Comparison of ENCODE assay signal across 26 cellular contexts in the genomic region with DNA sequence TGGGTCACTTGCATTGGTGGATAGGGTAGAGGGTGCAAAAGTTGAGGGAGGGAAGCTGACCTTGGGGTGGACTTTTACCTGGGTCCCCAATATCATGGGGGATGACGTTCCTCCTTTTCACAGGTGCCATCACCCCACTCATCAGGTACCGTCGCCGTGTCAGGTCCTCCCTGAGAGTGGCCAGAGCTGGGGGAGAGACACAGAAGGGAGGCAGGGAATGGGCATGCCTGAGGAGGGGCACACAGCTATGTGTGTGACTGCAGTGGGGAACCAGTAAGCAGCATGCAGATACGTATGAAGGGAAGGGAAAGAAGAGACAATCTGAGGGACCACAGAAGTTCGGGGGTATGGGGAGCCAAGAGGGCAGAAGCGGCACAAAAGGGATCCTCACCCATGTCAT. TPM values are rescaled to one million over a fixed set of nuclear protein-coding genes. Genes with fewer than 3 reads are reported as not detected.
DNase-seq lines count a peak whose midpoint lies in the region; ATAC-seq, FAIRE-seq and TF ChIP-seq lines count a peak whose summit lies in the region.
"Had no signal": no experiment of that assay in that cellular context is flagged by ENCODE, and none has a peak within 500 bp of the region (broad histone marks: within the 10 kb centered on the region; RNA-seq: fewer than 3 reads in every experiment).

No MANE protein-coding gene starts in this region.

- CTCF ChIA-PET in activated CD4-positive, alpha-beta memory T cell treated with anti-CD3 and anti-CD28 coated beads, Interleukin-2, amount 10 ng/mL, durations not matched to agents 7 days and 5 days (lab: Charles Lee), result interaction anchor here (0.9 to 5.9 kb wide), 2 partner anchors 9 to 18 kb away, joined by 3 to 98 read pairs; a partner anchor contains a TSS
- CTCF ChIA-PET in activated CD4-positive, alpha-beta memory T cell treated with anti-CD3 and anti-CD28 coated beads for 36 hours (lab: Charles Lee), result interaction anchor here (1.4 to 2.4 kb wide), 3 partner anchors 10 to 17 kb away, joined by 4 to 11 read pairs (median 10); a partner anchor contains a TSS
- CTCF ChIA-PET in Caco-2 (lab: Charles Lee), result interaction anchor here (1.3 to 2.5 kb wide), 2 partner anchors 9 to 78 kb away, joined by 3 to 7 read pairs; no protein-coding TSS in a partner anchor

- H3K27me3 ChIP-seq in Caco-2 (replicated peaks; ENCODE audit: control insufficient read depth, insufficient read depth, low read length) (no peaks in the 10 kb centered on the region), astrocyte (ENCODE audit: insufficient read depth, low read length) (no peaks in the 10 kb centered on the region), neural progenitor cell (no peaks in the 10 kb centered on the region), Karpas-422 (ENCODE audit: low read length) (no peaks in the 10 kb centered on the region)

- H3K9me2 ChIP-seq in Karpas-422 (replicated peaks; ENCODE audit: insufficient read depth, low read length), result no peaks in the 10 kb centered on the region

- H2AFZ ChIP-seq in astrocyte (ENCODE audit: low read depth, low read length), result no peak overlapping the region
- no peak overlapping the region for H2AFZ ChIP-seq in neural progenitor cell (replicated peaks)
- no peak overlapping the region for H2AFZ ChIP-seq in Karpas-422 (ENCODE audit: low read length)
- H2AFZ ChIP-seq: GM23338 had no signal

- H3K9me3 ChIP-seq in Caco-2 (no peaks in the 10 kb centered on the region), astrocyte (ENCODE audit: insufficient read depth, low read depth, low read length) (no peaks in the 10 kb centered on the region), neural progenitor cell (ENCODE audit: low read depth) (no peaks in the 10 kb centered on the region), Karpas-422 (ENCODE audit: low read length) (no peaks in the 10 kb centered on the region)

- H3K4me3 ChIP-seq in Caco-2 (ENCODE audit: low read depth, low read length), result no peak overlapping the region
- no peak overlapping the region for H3K4me3 ChIP-seq in astrocyte (ENCODE audit: insufficient read depth, low read depth, low read length)
- H3K4me3 ChIP-seq in neural progenitor cell, result no peak overlapping the region
- H3K4me3 ChIP-seq in Karpas-422 (ENCODE audit: low read length), result no peak overlapping the region
- H3K4me3 ChIP-seq: GM23338 had no signal

- peaks cover 72% of the 10 kb centered on the region for H3K36me3 Mint-ChIP-seq in activated CD4-positive, alpha-beta memory T cell treated with anti-CD3 and anti-CD28 coated beads, Interleukin-2, amount 10 ng/mL, durations not matched to agents 7 days and 5 days (ENCODE audit: low read depth)
- peaks cover 45% of the 10 kb centered on the region for H3K36me3 Mint-ChIP-seq in activated CD4-positive, alpha-beta memory T cell treated with anti-CD3 and anti-CD28 coated beads for 36 hours
- peaks cover 89% of the 10 kb centered on the region for H3K36me3 Mint-ChIP-seq in Caco-2 (ENCODE audit: insufficient read depth, unreplicated experiment)
- H3K36me3 Mint-ChIP-seq in astrocyte (ENCODE audit: low read depth, unreplicated experiment), result peaks cover 43% of the 10 kb centered on the region
- peaks cover 40% of the 10 kb centered on the region for H3K36me3 Mint-ChIP-seq in neural progenitor cell

- no peaks in the 10 kb centered on the region for H3K4me1 ChIP-seq in Caco-2
- H3K4me1 ChIP-seq in astrocyte (ENCODE audit: insufficient read depth, low read length), result peaks cover 11% of the 10 kb centered on the region
- no peaks in the 10 kb centered on the region for H3K4me1 ChIP-seq in neural progenitor cell
- peaks cover 6% of the 10 kb centered on the region for H3K4me1 ChIP-seq in Karpas-422 (ENCODE audit: low read length)

- peak overlapping the region; percentile 12 for H3K27ac Mint-ChIP-seq in activated CD4-positive, alpha-beta memory T cell treated with anti-CD3 and anti-CD28 coated beads, Interleukin-2, amount 10 ng/mL, durations not matched to agents 7 days and 5 days
- H3K27ac Mint-ChIP-seq in activated CD4-positive, alpha-beta memory T cell treated with anti-CD3 and anti-CD28 coated beads for 36 hours, result no peak overlapping the region
- H3K27ac Mint-ChIP-seq in Caco-2 (ENCODE audit: unreplicated experiment) (peak overlapping the region; percentile 27), astrocyte (ENCODE audit: unreplicated experiment) (peak overlapping the region; percentile 2), neural progenitor cell (no peak overlapping the region)
- H3K27ac Mint-ChIP-seq: CD8-positive, alpha-beta T cell; GM23338 had no signal

- DNase-seq in activated CD4-positive, alpha-beta memory T cell treated with anti-CD3 and anti-CD28 coated beads, Interleukin-2, amount 10 ng/mL, durations not matched to agents 7 days and 5 days, result no peak
- no peak for DNase-seq in activated CD4-positive, alpha-beta memory T cell treated with anti-CD3 and anti-CD28 coated beads for 36 hours
- no peak for DNase-seq in Caco-2
- DNase-seq in astrocyte (ENCODE audit: low read depth), result no peak
- DNase-seq in neural progenitor cell (ENCODE audit: low spot score), result no peak
- no peak for DNase-seq in Karpas-422
- no peak for DNase-seq in stimulated activated CD4-positive, alpha-beta T cell treated with anti-CD3 and anti-CD28 coated beads, Interleukin-2, amount 100 ng/mL, for 48 hours
- DNase-seq: 8988T; C1 segment of cervical spinal cord; Calu3; CD8-positive, alpha-beta T cell; DMS153; HCEC 1CT; KG1; MV-4-11; NCI-H1105 treated with DMSO at 0.1 percent for 48 hours; NCI-H2029 treated with DMSO at 0.1 percent for 48 hours; NCI-H2171; NCI-H345; NCI-H774; NK-92 treated with Interleukin-12 subunit alpha and Interleukin-12 subunit beta, amount 100 ng/mL, for 24 hours had no signal

- no peaks in the 10 kb centered on the region for H3K9me3 Mint-ChIP-seq in activated CD4-positive, alpha-beta memory T cell treated with anti-CD3 and anti-CD28 coated beads, Interleukin-2, amount 10 ng/mL, durations not matched to agents 7 days and 5 days
- H3K9me3 Mint-ChIP-seq in activated CD4-positive, alpha-beta memory T cell treated with anti-CD3 and anti-CD28 coated beads for 36 hours, result no peaks in the 10 kb centered on the region
- H3K9me3 Mint-ChIP-seq in Caco-2 (ENCODE audit: unreplicated experiment), result no peaks in the 10 kb centered on the region
- H3K9me3 Mint-ChIP-seq in astrocyte (ENCODE audit: unreplicated experiment), result no peaks in the 10 kb centered on the region
- no peaks in the 10 kb centered on the region for H3K9me3 Mint-ChIP-seq in neural progenitor cell
- H3K9me3 Mint-ChIP-seq: CD8-positive, alpha-beta T cell; GM23338 had no signal

- no peak overlapping the region for H3K27ac ChIP-seq in astrocyte (ENCODE audit: low read depth, low read length)
- H3K27ac ChIP-seq in neural progenitor cell, result no peak overlapping the region
- no peak overlapping the region for H3K27ac ChIP-seq in Karpas-422 (ENCODE audit: low read length)

- peaks cover 25% of the 10 kb centered on the region for H3F3A ChIP-seq in neural progenitor cell (ENCODE audit: low read depth)

- H3K79me2 ChIP-seq in astrocyte (ENCODE audit: insufficient read depth, low read length) (peaks cover 37% of the 10 kb centered on the region), neural progenitor cell (ENCODE audit: low read depth) (peaks cover 9% of the 10 kb centered on the region), Karpas-422 (ENCODE audit: low read length) (peaks cover 14% of the 10 kb centered on the region)

- peaks cover 34% of the 10 kb centered on the region for H3K4me1 Mint-ChIP-seq in activated CD4-positive, alpha-beta memory T cell treated with anti-CD3 and anti-CD28 coated beads, Interleukin-2, amount 10 ng/mL, durations not matched to agents 7 days and 5 days
- H3K4me1 Mint-ChIP-seq in activated CD4-positive, alpha-beta memory T cell treated with anti-CD3 and anti-CD28 coated beads for 36 hours (ENCODE audit: low read depth), result peaks cover 18% of the 10 kb centered on the region
- no peaks in the 10 kb centered on the region for H3K4me1 Mint-ChIP-seq in Caco-2 (ENCODE audit: low read depth, unreplicated experiment)
- H3K4me1 Mint-ChIP-seq in astrocyte (ENCODE audit: low read depth, unreplicated experiment), result peaks cover 28% of the 10 kb centered on the region
- H3K4me1 Mint-ChIP-seq in neural progenitor cell, result peaks cover 7% of the 10 kb centered on the region
- H3K4me1 Mint-ChIP-seq: GM23338 had no signal

- no peaks in the 10 kb centered on the region for H3K27me3 Mint-ChIP-seq in activated CD4-positive, alpha-beta memory T cell treated with anti-CD3 and anti-CD28 coated beads, Interleukin-2, amount 10 ng/mL, durations not matched to agents 7 days and 5 days
- no peaks in the 10 kb centered on the region for H3K27me3 Mint-ChIP-seq in activated CD4-positive, alpha-beta memory T cell treated with anti-CD3 and anti-CD28 coated beads for 36 hours
- H3K27me3 Mint-ChIP-seq in Caco-2 (ENCODE audit: insufficient read depth, unreplicated experiment), result no peaks in the 10 kb centered on the region
- no peaks in the 10 kb centered on the region for H3K27me3 Mint-ChIP-seq in astrocyte (ENCODE audit: low read depth, unreplicated experiment)
- H3K27me3 Mint-ChIP-seq in neural progenitor cell (ENCODE audit: insufficient read depth, low read depth), result no peaks in the 10 kb centered on the region

- POLR2A ChIA-PET in activated CD4-positive, alpha-beta memory T cell treated with anti-CD3 and anti-CD28 coated beads, Interleukin-2, amount 10 ng/mL, durations not matched to agents 7 days and 5 days (lab: Charles Lee), result interaction anchor here (3.2 kb wide), 1 partner anchor 9 kb away, joined by 20 read pairs; a partner anchor contains a TSS
- POLR2A ChIA-PET in activated CD4-positive, alpha-beta memory T cell treated with anti-CD3 and anti-CD28 coated beads for 36 hours (lab: Charles Lee), result interaction anchor here (1.2 kb wide), 1 partner anchor 133 kb away, joined by 3 read pairs; no protein-coding TSS in a partner anchor
- POLR2A ChIA-PET in Caco-2 (lab: Charles Lee), result interaction anchor here (1.0 kb wide), 2 partner anchors 9 to 11 kb away, joined by 3 read pairs; a partner anchor contains a TSS

- no peak overlapping the region for H3K4me2 ChIP-seq in astrocyte (ENCODE audit: low read length)
- no peak overlapping the region for H3K4me2 ChIP-seq in neural progenitor cell
- H3K4me2 ChIP-seq in Karpas-422 (ENCODE audit: low read depth, low read length, poor library complexity, severe bottlenecking), result no peak overlapping the region
- H3K4me2 ChIP-seq: GM23338 had no signal

- no peak for ATAC-seq in GM21825 (IDR thresholded peaks at IDR 0.05; ENCODE audit: unreplicated experiment)
- ATAC-seq: CD8-positive, alpha-beta T cell; GM23338 had no signal

- TF ChIP-seq CTCF in Caco-2 (IDR thresholded peaks at IDR 0.05; ENCODE audit: insufficient read depth in 1 of 2, low read depth in 1 of 2, low read length in 1 of 2, severe bottlenecking in 1 of 2, unreplicated experiment in 1 of 2) (no peak), astrocyte (IDR thresholded peaks at IDR 0.05; ENCODE audit: insufficient read depth, low read depth, low read length) (no peak), neural progenitor cell (IDR thresholded peaks at IDR 0.05) (no peak)

- no TSS peak for BruUV-seq in Caco-2 (replicated peaks; lab: Mats Ljungman, UMichigan)

- intact Hi-C loops in activated CD4-positive, alpha-beta memory T cell treated with anti-CD3 and anti-CD28 coated beads for 36 hours (cut with micrococcal nuclease), result loop anchor here (10.0 kb wide), 1 partner anchor 664 kb away; a partner anchor contains a TSS
- intact Hi-C loops in Caco-2 (cut with micrococcal nuclease; ENCODE audit: unreplicated experiment), result loop anchor here (10.0 kb wide), 2 partner anchors 254 to 624 kb away; a partner anchor contains a TSS

- H3K36me3 ChIP-seq in Caco-2 (ENCODE audit: control insufficient read depth, insufficient read depth, low read length) (peaks cover 5% of the 10 kb centered on the region), astrocyte (ENCODE audit: insufficient read depth, low read length) (peaks cover 69% of the 10 kb centered on the region), neural progenitor cell (no peaks in the 10 kb centered on the region), Karpas-422 (ENCODE audit: insufficient read depth, low read length) (peaks cover 31% of the 10 kb centered on the region)

- H3K9ac ChIP-seq in astrocyte (ENCODE audit: low read length) (no peak overlapping the region), neural progenitor cell (no peak overlapping the region), Karpas-422 (ENCODE audit: low read length) (no peak overlapping the region)

- FAIRE-seq in astrocyte (lab: Jason Lieb, UNC), result no peak
- FAIRE-seq: GM12891 had no signal

- no peak overlapping the region for H3K4me3 Mint-ChIP-seq in activated CD4-positive, alpha-beta memory T cell treated with anti-CD3 and anti-CD28 coated beads, Interleukin-2, amount 10 ng/mL, durations not matched to agents 7 days and 5 days
- no peak overlapping the region for H3K4me3 Mint-ChIP-seq in activated CD4-positive, alpha-beta memory T cell treated with anti-CD3 and anti-CD28 coated beads for 36 hours
- H3K4me3 Mint-ChIP-seq in Caco-2 (ENCODE audit: unreplicated experiment) (no peak overlapping the region), astrocyte (ENCODE audit: unreplicated experiment) (no peak overlapping the region), neural progenitor cell (peak overlapping the region; percentile 52)
- H3K4me3 Mint-ChIP-seq: CD8-positive, alpha-beta T cell; GM23338 had no signal

- peaks cover 79% of the 10 kb centered on the region for H4K20me1 ChIP-seq in astrocyte (ENCODE audit: insufficient read depth, low read length)
- H4K20me1 ChIP-seq in neural progenitor cell (ENCODE audit: low read depth), result peaks cover 5% of the 10 kb centered on the region
- no peaks in the 10 kb centered on the region; the same call in 1 of the 2 replicates for H4K20me1 ChIP-seq in Karpas-422 (ENCODE audit: insufficient read depth, low read depth, low read length)

RNA-seq across cellular contexts. Expression of a gene that starts 6.5 kb away (rescaled TPM):
- total RNA-seq in activated CD4-positive, alpha-beta memory T cell treated with anti-CD3 and anti-CD28 coated beads, Interleukin-2, amount 10 ng/mL, durations not matched to agents 7 days and 5 days, result 10 to 100 TPM; 23.2 to 24.1 TPM
- 10 to 100 TPM; 27.7 to 29.9 TPM for total RNA-seq in activated CD4-positive, alpha-beta memory T cell treated with anti-CD3 and anti-CD28 coated beads for 36 hours
- total RNA-seq in Caco-2 (2022), result 50.4 and 54.1 TPM in 2 replicates
- total RNA-seq in astrocyte, result 80.3 and 84.1 TPM in 2 replicates
- total RNA-seq in neural progenitor cell (ENCODE audit: low replicate concordance), result 27.9 and 30.3 TPM in 2 replicates
- 10.8 and 17.1 TPM in 2 replicates for total RNA-seq in Karpas-422 (2014; rRNA removed; shearing (Covaris generic); ENCODE audit: low replicate concordance)

RNA-seq across cellular contexts. Expression of a gene that starts 6.9 kb away (rescaled TPM):
- 100 to 1,000 TPM; 341 to 354 TPM for total RNA-seq in activated CD4-positive, alpha-beta memory T cell treated with anti-CD3 and anti-CD28 coated beads, Interleukin-2, amount 10 ng/mL, durations not matched to agents 7 days and 5 days
- total RNA-seq in activated CD4-positive, alpha-beta memory T cell treated with anti-CD3 and anti-CD28 coated beads for 36 hours, result 100 to 1,000 TPM; 285 to 287 TPM
- total RNA-seq in Caco-2 (2022), result 147 and 165 TPM in 2 replicates
- total RNA-seq in astrocyte, result 518 and 525 TPM in 2 replicates
- total RNA-seq in neural progenitor cell (ENCODE audit: low replicate concordance), result 36.7 and 71.5 TPM in 2 replicates
- total RNA-seq in Karpas-422 (2014; rRNA removed; shearing (Covaris generic); ENCODE audit: low replicate concordance), result 54.2 and 94.0 TPM in 2 replicates

RNA-seq across cellular contexts. Expression of a gene that starts 10.1 kb away (rescaled TPM):
- total RNA-seq in activated CD4-positive, alpha-beta memory T cell treated with anti-CD3 and anti-CD28 coated beads, Interleukin-2, amount 10 ng/mL, durations not matched to agents 7 days and 5 days, result 10 to 100 TPM; 45.8 to 49.1 TPM
- total RNA-seq in activated CD4-positive, alpha-beta memory T cell treated with anti-CD3 and anti-CD28 coated beads for 36 hours, result 10 to 100 TPM; 30.4 to 30.7 TPM
- total RNA-seq in Caco-2 (2022) (108 and 111 TPM in 2 replicates), astrocyte (38.3 and 42.5 TPM in 2 replicates), neural progenitor cell (ENCODE audit: low replicate concordance) (44.8 and 74.5 TPM in 2 replicates)
- total RNA-seq in Karpas-422 (2014; rRNA removed; shearing (Covaris generic); ENCODE audit: low replicate concordance), result 54.9 and 74.2 TPM in 2 replicates

RNA-seq across cellular contexts. Expression of a gene that starts 10.2 kb away (rescaled TPM):
- 10 to 100 TPM; 29.1 to 29.5 TPM for total RNA-seq in activated CD4-positive, alpha-beta memory T cell treated with anti-CD3 and anti-CD28 coated beads, Interleukin-2, amount 10 ng/mL, durations not matched to agents 7 days and 5 days
- total RNA-seq in activated CD4-positive, alpha-beta memory T cell treated with anti-CD3 and anti-CD28 coated beads for 36 hours, result 10 to 100 TPM; 17.4 to 18.0 TPM
- 25.0 and 27.1 TPM in 2 replicates for total RNA-seq in Caco-2 (2022)
- total RNA-seq in astrocyte, result 27.2 and 30.0 TPM in 2 replicates
- 11.2 and 20.1 TPM in 2 replicates for total RNA-seq in neural progenitor cell (ENCODE audit: low replicate concordance)
- 13.4 and 13.8 TPM in 2 replicates for total RNA-seq in Karpas-422 (2014; rRNA removed; shearing (Covaris generic); ENCODE audit: low replicate concordance)

RNA-seq across cellular contexts. Expression of a gene that starts 15.2 kb away (rescaled TPM):
- total RNA-seq in activated CD4-positive, alpha-beta memory T cell treated with anti-CD3 and anti-CD28 coated beads, Interleukin-2, amount 10 ng/mL, durations not matched to agents 7 days and 5 days, result under 1 TPM in 1 of 2 experiments, not detected in 1; 0.48 TPM
- not detected for total RNA-seq in activated CD4-positive, alpha-beta memory T cell treated with anti-CD3 and anti-CD28 coated beads for 36 hours
- total RNA-seq in Caco-2 (2022) (not detected in 2 replicates), astrocyte (not detected in 2 replicates), neural progenitor cell (ENCODE audit: low replicate concordance) (not detected in 2 replicates)
- 1.1 and 4.2 TPM in 2 replicates for total RNA-seq in Karpas-422 (2014; rRNA removed; shearing (Covaris generic); ENCODE audit: low replicate concordance)
- total RNA-seq: Calu3; CD8-positive, alpha-beta T cell; G401; GM23338; HT1080 had no signal

Comparison
In these comparisons a context has a peak if more than half of its experiments do, and no peak if none do; other contexts are left out.
1. H3K27ac Mint-ChIP-seq: peak in activated CD4-positive, alpha-beta memory T cell treated with anti-CD3 and anti-CD28 coated beads, Interleukin-2, amount 10 ng/mL, durations not matched to agents 7 days and 5 days (single experiment), Caco-2 (single experiment) and astrocyte (single experiment); none in activated CD4-positive, alpha-beta memory T cell treated with anti-CD3 and anti-CD28 coated beads for 36 hours (single experiment) and neural progenitor cell (single experiment).